In genomic region chr1:177922209-177922608, GRCh38 we compare ENCODE assay signal across 18 cellular contexts. TPM values are rescaled to one million over a fixed set of nuclear protein-coding genes. Genes with fewer than 3 reads are reported as not detected.
A peak's percentile ranks its signal among the peaks of the same experiment; 100 is the strongest.
DNase-seq lines count a peak whose midpoint lies in the region; ATAC-seq and TF ChIP-seq lines count a peak whose summit lies in the region.
"Had no signal": no experiment of that assay in that cellular context is flagged by ENCODE, and none has a peak within 500 bp of the region (broad histone marks: within the 10 kb centered on the region; RNA-seq: fewer than 3 reads in every experiment).

No MANE protein-coding gene starts in this region.

- H3K36me3 ChIP-seq in brain microvascular endothelial cell (replicated peaks) (no peaks in the 10 kb centered on the region), psoas muscle (ENCODE audit: insufficient read depth in 1 of 2, low read depth in 1 of 2) (no peaks in the 10 kb centered on the region), osteoblast (ENCODE audit: insufficient read depth, low read length) (no peaks in the 10 kb centered on the region)
- H3K36me3 ChIP-seq: MG63, SJSA1 had no signal

- H3K4me1 ChIP-seq in psoas muscle: no peaks in the 10 kb centered on the region
- peaks cover 18% of the 10 kb centered on the region for H3K4me1 ChIP-seq in osteoblast (ENCODE audit: insufficient read depth, low read length)

- H3K27ac ChIP-seq in brain microvascular endothelial cell (no peak overlapping the region), psoas muscle (no peak overlapping the region), osteoblast (ENCODE audit: low read depth, low read length) (no peak overlapping the region)
- H3K27ac ChIP-seq: SJSA1 had no signal

- peak; percentile 7 for TF ChIP-seq CTCF in brain microvascular endothelial cell (IDR thresholded peaks at IDR 0.05; ENCODE audit: low read depth, low read length, missing control alignments)
- TF ChIP-seq CTCF in psoas muscle (IDR thresholded peaks at IDR 0.05): peak; percentile 5
- TF ChIP-seq CTCF in osteoblast (IDR thresholded peaks at IDR 0.05; ENCODE audit: extremely low read depth, low read depth, low read length): no peak

- H3K27me3 ChIP-seq in brain microvascular endothelial cell (replicated peaks) (no peaks in the 10 kb centered on the region), psoas muscle (ENCODE audit: insufficient read depth in 3 of 3, low read length in 2 of 3) (no peaks in the 10 kb centered on the region), osteoblast (ENCODE audit: insufficient read depth, low read length) (no peaks in the 10 kb centered on the region)
- H3K27me3 ChIP-seq: MG63, SJSA1 had no signal

- H3K4me3 ChIP-seq in brain microvascular endothelial cell (ENCODE audit: low read depth, low read length) (no peak overlapping the region), psoas muscle (no peak overlapping the region), osteoblast (ENCODE audit: insufficient read depth, low read length) (no peak overlapping the region)
- H3K4me3 ChIP-seq: MG63, SJSA1 had no signal

- H3K9me3 ChIP-seq in psoas muscle: no peaks in the 10 kb centered on the region
- H3K9me3 ChIP-seq in osteoblast (ENCODE audit: low read depth, low read length): no peaks in the 10 kb centered on the region
- H3K9me3 ChIP-seq: MG63, SJSA1 had no signal

- in situ Hi-C loops in brain microvascular endothelial cell (cut with HindIII; ENCODE audit: low pct_ligation_motif_present, low sequenced_read_pairs): no loop called here

- 89 to 94% (median 92%) methylated on average over 3 of the region's 3 CpGs for WGBS in psoas muscle, 3 donors

- H3K79me2 ChIP-seq in osteoblast (ENCODE audit: insufficient read depth, low read length): no peaks in the 10 kb centered on the region

- DNase-seq in NCI-H82 (lab: John Stamatoyannopoulos, UW) (peak; percentile 31), NCI-H82 treated with DMSO at 0.1 percent for 48 hours (lab: John Stamatoyannopoulos, UW; ENCODE audit: unreplicated experiment) (no peak), NAMALWA (ENCODE audit: low spot score) (peak; percentile 25), brain microvascular endothelial cell (no peak), psoas muscle (no peak), osteoblast (ENCODE audit: insufficient read length, low spot score, missing footprints) (no peak)
- DNase-seq: 8988T, C1 segment of cervical spinal cord, H7, KG1, MG63, NCI-H1930, NCI-H2171 treated with DMSO at 0.1 percent for 48 hours had no signal

- H2AFZ ChIP-seq in osteoblast (ENCODE audit: low read length): no peak overlapping the region

- H4K20me1 ChIP-seq in osteoblast (ENCODE audit: insufficient read depth, low read length): no peaks in the 10 kb centered on the region

- no peak overlapping the region for H3K4me2 ChIP-seq in osteoblast (ENCODE audit: insufficient read depth, low read length)

- ATAC-seq in psoas muscle (no peak), HG02623 (IDR thresholded peaks at IDR 0.05; ENCODE audit: unreplicated experiment) (no peak), HG03457 (IDR thresholded peaks at IDR 0.05; ENCODE audit: unreplicated experiment) (no peak)

- intact Hi-C loops in psoas muscle (cut with DNase I): no loop called here

RNA-seq across cellular contexts. Expression of gene SEC16B, which starts 47.6 kb away (rescaled TPM):
- total RNA-seq in psoas muscle (1 to 10 TPM in 2 of 4 donors, under 1 TPM in 2; 0.42 to 2.3 (median 1.2) TPM), osteoblast (2.9 and 3.3 TPM in 2 replicates)
- polyA plus RNA-seq in psoas muscle: 1 to 10 TPM in 1 of 3 donors, under 1 TPM in 2; 0.75 to 1.1 (median 0.81) TPM
- total RNA-seq: OCI-LY7; T-helper 1 cell treated with Interleukin-12 subunit alpha and Interleukin-12 subunit beta and Interleukin-4 antibody, amounts not matched to agents 30 ng/mL and 1 ng/mL, for 36 hours had no signal

Comparison
In these comparisons a context has a peak if more than half of its experiments do, and no peak if none do; other contexts are left out.
1. DNase-seq: peak in NCI-H82 (single experiment) and NAMALWA (single experiment); none in NCI-H82 treated with DMSO at 0.1 percent for 48 hours (single experiment), brain microvascular endothelial cell (single experiment), psoas muscle (0 of 2) and osteoblast (single experiment).